ENCODE assay signal across 1 cellular context in the genomic region with DNA sequence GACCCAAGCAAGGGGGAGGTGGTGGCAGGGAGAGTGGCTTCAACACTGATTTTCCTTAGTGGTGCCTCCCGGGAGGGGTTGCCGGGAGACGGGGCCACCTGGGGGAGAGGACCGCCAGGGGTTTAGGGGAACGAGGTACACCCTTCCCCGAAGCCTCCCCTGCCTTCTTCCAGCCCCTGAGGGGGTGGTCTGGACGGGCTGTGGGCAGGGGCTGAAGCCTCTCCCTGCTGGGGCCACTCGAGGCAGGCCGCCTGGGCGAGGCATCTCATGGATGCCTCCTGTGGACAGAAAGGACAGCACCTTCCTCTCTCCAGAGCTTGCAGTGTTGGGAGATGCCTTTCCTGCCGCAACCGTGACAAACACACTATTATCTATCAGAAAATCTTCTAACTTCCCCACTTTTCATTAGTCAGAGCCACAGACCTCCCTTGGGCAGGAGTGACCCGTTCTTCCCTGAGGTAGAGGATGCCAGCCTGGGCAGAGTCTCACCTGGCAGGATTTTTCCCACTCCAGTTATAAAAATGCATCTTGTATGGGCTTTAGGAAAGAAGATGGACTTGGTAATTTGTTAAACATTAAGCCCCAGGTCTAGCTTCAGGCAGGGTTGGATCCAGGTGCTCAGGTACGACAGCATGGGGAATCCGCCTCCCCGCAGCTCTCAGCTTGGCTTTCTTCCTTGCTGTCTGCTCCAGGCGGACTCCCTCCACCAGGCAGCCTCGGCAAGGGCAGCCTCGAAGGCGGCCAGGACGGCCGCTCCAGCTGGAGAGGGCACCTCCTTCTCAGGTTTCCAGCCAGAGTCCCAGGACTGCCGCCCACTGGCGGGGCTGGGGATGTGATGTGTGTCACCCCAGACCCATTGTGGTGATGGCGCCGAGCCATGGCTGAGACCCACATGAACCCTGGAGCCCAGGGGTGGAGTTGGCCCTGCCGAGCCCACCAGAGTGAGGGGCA.
A peak's percentile ranks its signal among the peaks of the same experiment; 100 is the strongest.
TF ChIP-seq lines count a peak whose summit lies in the region.

No MANE protein-coding gene starts in this region.

TF ChIP-seq in HepG2, 621 proteins besides CTCF, POLR2A, EP300 and RAD21 (continued from another document and continues in another):
- TF ChIP-seq, protein P1, sequence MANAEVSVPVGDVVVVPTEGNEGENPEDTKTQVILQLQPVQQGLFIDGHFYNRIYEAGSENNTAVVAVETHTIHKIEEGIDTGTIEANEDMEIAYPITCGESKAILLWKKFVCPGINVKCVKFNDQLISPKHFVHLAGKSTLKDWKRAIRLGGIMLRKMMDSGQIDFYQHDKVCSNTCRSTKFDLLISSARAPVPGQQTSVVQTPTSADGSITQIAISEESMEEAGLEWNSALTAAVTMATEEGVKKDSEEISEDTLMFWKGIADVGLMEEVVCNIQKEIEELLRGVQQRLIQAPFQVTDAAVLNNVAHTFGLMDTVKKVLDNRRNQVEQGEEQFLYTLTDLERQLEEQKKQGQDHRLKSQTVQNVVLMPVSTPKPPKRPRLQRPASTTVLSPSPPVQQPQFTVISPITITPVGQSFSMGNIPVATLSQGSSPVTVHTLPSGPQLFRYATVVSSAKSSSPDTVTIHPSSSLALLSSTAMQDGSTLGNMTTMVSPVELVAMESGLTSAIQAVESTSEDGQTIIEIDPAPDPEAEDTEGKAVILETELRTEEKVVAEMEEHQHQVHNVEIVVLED (CRISPR knock-in tag; IDR thresholded peaks at IDR 0.05; ENCODE audit: borderline replicate concordance): 0 out of 2 replicates have a peak, but pooled peaks have one; percentile 37
- TF ChIP-seq, protein P2, sequence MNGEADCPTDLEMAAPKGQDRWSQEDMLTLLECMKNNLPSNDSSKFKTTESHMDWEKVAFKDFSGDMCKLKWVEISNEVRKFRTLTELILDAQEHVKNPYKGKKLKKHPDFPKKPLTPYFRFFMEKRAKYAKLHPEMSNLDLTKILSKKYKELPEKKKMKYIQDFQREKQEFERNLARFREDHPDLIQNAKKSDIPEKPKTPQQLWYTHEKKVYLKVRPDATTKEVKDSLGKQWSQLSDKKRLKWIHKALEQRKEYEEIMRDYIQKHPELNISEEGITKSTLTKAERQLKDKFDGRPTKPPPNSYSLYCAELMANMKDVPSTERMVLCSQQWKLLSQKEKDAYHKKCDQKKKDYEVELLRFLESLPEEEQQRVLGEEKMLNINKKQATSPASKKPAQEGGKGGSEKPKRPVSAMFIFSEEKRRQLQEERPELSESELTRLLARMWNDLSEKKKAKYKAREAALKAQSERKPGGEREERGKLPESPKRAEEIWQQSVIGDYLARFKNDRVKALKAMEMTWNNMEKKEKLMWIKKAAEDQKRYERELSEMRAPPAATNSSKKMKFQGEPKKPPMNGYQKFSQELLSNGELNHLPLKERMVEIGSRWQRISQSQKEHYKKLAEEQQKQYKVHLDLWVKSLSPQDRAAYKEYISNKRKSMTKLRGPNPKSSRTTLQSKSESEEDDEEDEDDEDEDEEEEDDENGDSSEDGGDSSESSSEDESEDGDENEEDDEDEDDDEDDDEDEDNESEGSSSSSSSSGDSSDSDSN (CRISPR knock-in tag; IDR thresholded peaks at IDR 0.05): peak; percentile 64; the same call in 1 of the 2 replicates
- TF ChIP-seq, protein P3, sequence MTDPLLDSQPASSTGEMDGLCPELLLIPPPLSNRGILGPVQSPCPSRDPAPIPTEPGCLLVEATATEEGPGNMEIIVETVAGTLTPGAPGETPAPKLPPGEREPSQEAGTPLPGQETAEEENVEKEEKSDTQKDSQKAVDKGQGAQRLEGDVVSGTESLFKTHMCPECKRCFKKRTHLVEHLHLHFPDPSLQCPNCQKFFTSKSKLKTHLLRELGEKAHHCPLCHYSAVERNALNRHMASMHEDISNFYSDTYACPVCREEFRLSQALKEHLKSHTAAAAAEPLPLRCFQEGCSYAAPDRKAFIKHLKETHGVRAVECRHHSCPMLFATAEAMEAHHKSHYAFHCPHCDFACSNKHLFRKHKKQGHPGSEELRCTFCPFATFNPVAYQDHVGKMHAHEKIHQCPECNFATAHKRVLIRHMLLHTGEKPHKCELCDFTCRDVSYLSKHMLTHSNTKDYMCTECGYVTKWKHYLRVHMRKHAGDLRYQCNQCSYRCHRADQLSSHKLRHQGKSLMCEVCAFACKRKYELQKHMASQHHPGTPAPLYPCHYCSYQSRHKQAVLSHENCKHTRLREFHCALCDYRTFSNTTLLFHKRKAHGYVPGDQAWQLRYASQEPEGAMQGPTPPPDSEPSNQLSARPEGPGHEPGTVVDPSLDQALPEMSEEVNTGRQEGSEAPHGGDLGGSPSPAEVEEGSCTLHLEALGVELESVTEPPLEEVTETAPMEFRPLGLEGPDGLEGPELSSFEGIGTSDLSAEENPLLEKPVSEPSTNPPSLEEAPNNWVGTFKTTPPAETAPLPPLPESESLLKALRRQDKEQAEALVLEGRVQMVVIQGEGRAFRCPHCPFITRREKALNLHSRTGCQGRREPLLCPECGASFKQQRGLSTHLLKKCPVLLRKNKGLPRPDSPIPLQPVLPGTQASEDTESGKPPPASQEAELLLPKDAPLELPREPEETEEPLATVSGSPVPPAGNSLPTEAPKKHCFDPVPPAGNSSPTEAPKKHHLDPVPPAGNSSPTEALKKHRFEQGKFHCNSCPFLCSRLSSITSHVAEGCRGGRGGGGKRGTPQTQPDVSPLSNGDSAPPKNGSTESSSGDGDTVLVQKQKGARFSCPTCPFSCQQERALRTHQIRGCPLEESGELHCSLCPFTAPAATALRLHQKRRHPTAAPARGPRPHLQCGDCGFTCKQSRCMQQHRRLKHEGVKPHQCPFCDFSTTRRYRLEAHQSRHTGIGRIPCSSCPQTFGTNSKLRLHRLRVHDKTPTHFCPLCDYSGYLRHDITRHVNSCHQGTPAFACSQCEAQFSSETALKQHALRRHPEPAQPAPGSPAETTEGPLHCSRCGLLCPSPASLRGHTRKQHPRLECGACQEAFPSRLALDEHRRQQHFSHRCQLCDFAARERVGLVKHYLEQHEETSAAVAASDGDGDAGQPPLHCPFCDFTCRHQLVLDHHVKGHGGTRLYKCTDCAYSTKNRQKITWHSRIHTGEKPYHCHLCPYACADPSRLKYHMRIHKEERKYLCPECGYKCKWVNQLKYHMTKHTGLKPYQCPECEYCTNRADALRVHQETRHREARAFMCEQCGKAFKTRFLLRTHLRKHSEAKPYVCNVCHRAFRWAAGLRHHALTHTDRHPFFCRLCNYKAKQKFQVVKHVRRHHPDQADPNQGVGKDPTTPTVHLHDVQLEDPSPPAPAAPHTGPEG (CRISPR knock-in tag; IDR thresholded peaks at IDR 0.05): 0 out of 2 replicates have a peak, but pooled peaks have one; percentile 49
- TF ChIP-seq KDM1A (CRISPR knock-in tag; IDR thresholded peaks at IDR 0.05) (0 out of 2 replicates have a peak, but pooled peaks have one; percentile 16), CBX1 (IDR thresholded peaks at IDR 0.05; ENCODE audit: low read depth) (no peak), SOX6 (IDR thresholded peaks at IDR 0.05) (no peak), SOX6 (CRISPR knock-in tag; IDR thresholded peaks at IDR 0.05) (0 out of 2 replicates have a peak, but pooled peaks have one; percentile 17), ZNF746 (CRISPR knock-in tag; IDR thresholded peaks at IDR 0.05) (0 out of 2 replicates have a peak, but pooled peaks have one; percentile 11), FOSL2 (CRISPR knock-in tag; IDR thresholded peaks at IDR 0.05) (peak; percentile 29; the same call in 1 of the 2 replicates), SP140L (CRISPR knock-in tag; IDR thresholded peaks at IDR 0.05; ENCODE audit: borderline replicate concordance) (no peak), SALL1 (CRISPR knock-in tag; IDR thresholded peaks at IDR 0.05) (peak; percentile 67), TCF7L2 (IDR thresholded peaks at IDR 0.05; ENCODE audit: low read depth, low read length) (no peak)
- TF ChIP-seq, protein P4, sequence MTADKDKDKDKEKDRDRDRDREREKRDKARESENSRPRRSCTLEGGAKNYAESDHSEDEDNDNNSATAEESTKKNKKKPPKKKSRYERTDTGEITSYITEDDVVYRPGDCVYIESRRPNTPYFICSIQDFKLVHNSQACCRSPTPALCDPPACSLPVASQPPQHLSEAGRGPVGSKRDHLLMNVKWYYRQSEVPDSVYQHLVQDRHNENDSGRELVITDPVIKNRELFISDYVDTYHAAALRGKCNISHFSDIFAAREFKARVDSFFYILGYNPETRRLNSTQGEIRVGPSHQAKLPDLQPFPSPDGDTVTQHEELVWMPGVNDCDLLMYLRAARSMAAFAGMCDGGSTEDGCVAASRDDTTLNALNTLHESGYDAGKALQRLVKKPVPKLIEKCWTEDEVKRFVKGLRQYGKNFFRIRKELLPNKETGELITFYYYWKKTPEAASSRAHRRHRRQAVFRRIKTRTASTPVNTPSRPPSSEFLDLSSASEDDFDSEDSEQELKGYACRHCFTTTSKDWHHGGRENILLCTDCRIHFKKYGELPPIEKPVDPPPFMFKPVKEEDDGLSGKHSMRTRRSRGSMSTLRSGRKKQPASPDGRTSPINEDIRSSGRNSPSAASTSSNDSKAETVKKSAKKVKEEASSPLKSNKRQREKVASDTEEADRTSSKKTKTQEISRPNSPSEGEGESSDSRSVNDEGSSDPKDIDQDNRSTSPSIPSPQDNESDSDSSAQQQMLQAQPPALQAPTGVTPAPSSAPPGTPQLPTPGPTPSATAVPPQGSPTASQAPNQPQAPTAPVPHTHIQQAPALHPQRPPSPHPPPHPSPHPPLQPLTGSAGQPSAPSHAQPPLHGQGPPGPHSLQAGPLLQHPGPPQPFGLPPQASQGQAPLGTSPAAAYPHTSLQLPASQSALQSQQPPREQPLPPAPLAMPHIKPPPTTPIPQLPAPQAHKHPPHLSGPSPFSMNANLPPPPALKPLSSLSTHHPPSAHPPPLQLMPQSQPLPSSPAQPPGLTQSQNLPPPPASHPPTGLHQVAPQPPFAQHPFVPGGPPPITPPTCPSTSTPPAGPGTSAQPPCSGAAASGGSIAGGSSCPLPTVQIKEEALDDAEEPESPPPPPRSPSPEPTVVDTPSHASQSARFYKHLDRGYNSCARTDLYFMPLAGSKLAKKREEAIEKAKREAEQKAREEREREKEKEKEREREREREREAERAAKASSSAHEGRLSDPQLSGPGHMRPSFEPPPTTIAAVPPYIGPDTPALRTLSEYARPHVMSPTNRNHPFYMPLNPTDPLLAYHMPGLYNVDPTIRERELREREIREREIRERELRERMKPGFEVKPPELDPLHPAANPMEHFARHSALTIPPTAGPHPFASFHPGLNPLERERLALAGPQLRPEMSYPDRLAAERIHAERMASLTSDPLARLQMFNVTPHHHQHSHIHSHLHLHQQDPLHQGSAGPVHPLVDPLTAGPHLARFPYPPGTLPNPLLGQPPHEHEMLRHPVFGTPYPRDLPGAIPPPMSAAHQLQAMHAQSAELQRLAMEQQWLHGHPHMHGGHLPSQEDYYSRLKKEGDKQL (CRISPR knock-in tag; IDR thresholded peaks at IDR 0.05; ENCODE audit: low read depth): no peak
- TF ChIP-seq, protein P5, sequence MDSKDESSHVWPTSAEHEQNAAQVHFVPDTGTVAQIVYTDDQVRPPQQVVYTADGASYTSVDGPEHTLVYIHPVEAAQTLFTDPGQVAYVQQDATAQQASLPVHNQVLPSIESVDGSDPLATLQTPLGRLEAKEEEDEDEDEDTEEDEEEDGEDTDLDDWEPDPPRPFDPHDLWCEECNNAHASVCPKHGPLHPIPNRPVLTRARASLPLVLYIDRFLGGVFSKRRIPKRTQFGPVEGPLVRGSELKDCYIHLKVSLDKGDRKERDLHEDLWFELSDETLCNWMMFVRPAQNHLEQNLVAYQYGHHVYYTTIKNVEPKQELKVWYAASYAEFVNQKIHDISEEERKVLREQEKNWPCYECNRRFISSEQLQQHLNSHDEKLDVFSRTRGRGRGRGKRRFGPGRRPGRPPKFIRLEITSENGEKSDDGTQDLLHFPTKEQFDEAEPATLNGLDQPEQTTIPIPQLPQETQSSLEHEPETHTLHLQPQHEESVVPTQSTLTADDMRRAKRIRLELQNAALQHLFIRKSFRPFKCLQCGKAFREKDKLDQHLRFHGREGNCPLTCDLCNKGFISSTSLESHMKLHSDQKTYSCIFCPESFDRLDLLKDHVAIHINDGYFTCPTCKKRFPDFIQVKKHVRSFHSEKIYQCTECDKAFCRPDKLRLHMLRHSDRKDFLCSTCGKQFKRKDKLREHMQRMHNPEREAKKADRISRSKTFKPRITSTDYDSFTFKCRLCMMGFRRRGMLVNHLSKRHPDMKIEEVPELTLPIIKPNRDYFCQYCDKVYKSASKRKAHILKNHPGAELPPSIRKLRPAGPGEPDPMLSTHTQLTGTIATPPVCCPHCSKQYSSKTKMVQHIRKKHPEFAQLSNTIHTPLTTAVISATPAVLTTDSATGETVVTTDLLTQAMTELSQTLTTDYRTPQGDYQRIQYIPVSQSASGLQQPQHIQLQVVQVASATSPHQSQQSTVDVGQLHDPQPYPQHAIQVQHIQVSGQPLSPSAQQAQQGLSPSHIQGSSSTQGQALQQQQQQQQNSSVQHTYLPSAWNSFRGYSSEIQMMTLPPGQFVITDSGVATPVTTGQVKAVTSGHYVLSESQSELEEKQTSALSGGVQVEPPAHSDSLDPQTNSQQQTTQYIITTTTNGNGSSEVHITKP (CRISPR knock-in tag; IDR thresholded peaks at IDR 0.05; ENCODE audit: low read depth): no peak
- TF ChIP-seq, protein P6, sequence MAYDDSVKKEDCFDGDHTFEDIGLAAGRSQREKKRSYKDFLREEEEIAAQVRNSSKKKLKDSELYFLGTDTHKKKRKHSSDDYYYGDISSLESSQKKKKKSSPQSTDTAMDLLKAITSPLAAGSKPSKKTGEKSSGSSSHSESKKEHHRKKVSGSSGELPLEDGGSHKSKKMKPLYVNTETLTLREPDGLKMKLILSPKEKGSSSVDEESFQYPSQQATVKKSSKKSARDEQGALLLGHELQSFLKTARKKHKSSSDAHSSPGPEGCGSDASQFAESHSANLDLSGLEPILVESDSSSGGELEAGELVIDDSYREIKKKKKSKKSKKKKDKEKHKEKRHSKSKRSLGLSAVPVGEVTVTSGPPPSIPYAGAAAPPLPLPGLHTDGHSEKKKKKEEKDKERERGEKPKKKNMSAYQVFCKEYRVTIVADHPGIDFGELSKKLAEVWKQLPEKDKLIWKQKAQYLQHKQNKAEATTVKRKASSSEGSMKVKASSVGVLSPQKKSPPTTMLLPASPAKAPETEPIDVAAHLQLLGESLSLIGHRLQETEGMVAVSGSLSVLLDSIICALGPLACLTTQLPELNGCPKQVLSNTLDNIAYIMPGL (CRISPR knock-in tag; IDR thresholded peaks at IDR 0.05; ENCODE audit: borderline replicate concordance in 1 of 2, low read depth in 1 of 2): peak; percentile 47 to 66; a peak in 2 of 4 replicates
- TF ChIP-seq, protein P7, sequence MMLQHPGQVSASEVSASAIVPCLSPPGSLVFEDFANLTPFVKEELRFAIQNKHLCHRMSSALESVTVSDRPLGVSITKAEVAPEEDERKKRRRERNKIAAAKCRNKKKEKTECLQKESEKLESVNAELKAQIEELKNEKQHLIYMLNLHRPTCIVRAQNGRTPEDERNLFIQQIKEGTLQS (CRISPR knock-in tag; IDR thresholded peaks at IDR 0.05): 0 out of 2 replicates have a peak, but pooled peaks have one; percentile 30
- TF ChIP-seq, protein P8, sequence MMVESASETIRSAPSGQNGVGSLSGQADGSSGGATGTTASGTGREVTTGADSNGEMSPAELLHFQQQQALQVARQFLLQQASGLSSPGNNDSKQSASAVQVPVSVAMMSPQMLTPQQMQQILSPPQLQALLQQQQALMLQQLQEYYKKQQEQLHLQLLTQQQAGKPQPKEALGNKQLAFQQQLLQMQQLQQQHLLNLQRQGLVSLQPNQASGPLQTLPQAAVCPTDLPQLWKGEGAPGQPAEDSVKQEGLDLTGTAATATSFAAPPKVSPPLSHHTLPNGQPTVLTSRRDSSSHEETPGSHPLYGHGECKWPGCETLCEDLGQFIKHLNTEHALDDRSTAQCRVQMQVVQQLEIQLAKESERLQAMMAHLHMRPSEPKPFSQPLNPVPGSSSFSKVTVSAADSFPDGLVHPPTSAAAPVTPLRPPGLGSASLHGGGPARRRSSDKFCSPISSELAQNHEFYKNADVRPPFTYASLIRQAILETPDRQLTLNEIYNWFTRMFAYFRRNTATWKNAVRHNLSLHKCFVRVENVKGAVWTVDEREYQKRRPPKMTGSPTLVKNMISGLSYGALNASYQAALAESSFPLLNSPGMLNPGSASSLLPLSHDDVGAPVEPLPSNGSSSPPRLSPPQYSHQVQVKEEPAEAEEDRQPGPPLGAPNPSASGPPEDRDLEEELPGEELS (CRISPR knock-in tag; IDR thresholded peaks at IDR 0.05): 0 out of 2 replicates have a peak, but pooled peaks have one; percentile 24
